ENCODE assay signal across 7 cellular contexts in the genomic region with DNA sequence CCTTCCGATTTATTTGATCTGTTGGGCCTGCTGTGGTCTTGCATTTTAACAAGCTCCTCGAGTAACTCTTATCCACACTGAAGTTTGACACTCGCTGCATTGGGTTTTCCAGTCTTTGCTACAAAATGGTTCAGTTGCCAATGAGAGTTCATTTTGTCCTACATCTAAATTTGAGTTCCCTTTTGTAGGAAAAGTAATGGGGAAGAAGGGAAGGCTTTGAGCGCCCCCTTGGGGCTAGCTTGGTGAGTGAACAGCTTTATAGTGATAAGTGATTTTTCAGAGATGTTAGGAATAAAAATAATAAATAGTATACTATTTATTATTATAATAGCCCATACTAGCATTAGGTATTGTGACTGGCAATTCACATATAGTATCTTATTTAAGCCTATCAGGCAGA.
DNase-seq lines count a peak whose midpoint lies in the region; ATAC-seq, FAIRE-seq and TF ChIP-seq lines count a peak whose summit lies in the region.

No MANE protein-coding gene starts in this region.

- ATAC-seq in HepG2 (no peak; the same call in 2 of the 3 replicates), GM21528 (IDR thresholded peaks at IDR 0.05; ENCODE audit: low FRiP score, unreplicated experiment) (no peak)

- CTCF ChIA-PET in HepG2 (lab: Yijun Ruan, JAX; ENCODE audit: low intra/inter-chr PET ratio, low total read pairs), result interaction anchor here (1.0 kb wide), 1 partner anchor 144 kb away, joined by 6 read pairs; no protein-coding TSS in a partner anchor

- H3K4me2 ChIP-seq in HepG2 (ENCODE audit: low read depth, low read length), result no peak overlapping the region

- no peak overlapping the region for H3K9ac ChIP-seq in HepG2 (ENCODE audit: insufficient read depth, low read depth, low read length)

- no peaks in the 10 kb centered on the region for H3K36me3 ChIP-seq in HepG2 (replicated peaks in 1 of 2; ENCODE audit: control insufficient read depth in 1 of 2, insufficient read depth in 2 of 2, low read length in 2 of 2)

- WGBS in HepG2 (ENCODE audit: low lambda C conversion rate), result 24% methylated on average over 4 of the region's 4 CpGs

- 0 out of 2 replicates have a peak, but pooled peaks have one; percentile 21 for TF ChIP-seq RAD21 in HepG2 (CRISPR knock-in tag; IDR thresholded peaks at IDR 0.05)

- BruUV-seq in HepG2 (replicated peaks; lab: Mats Ljungman, UMichigan), result no TSS peak

- no peaks in the 10 kb centered on the region for H3K9me3 ChIP-seq in HepG2 (ENCODE audit: low read length)

- no peaks in the 10 kb centered on the region for H4K20me1 ChIP-seq in HepG2 (ENCODE audit: insufficient read depth, low read length)

- no peaks in the 10 kb centered on the region for H3K79me2 ChIP-seq in HepG2 (ENCODE audit: insufficient read depth, low read length)

- 0 out of 5 replicates have a peak, but pooled peaks cover 0 to 2% of the 10 kb centered on the region in 2 experiments for H3K27me3 ChIP-seq in HepG2 (ENCODE audit: control insufficient read depth in 1 of 2, insufficient read depth in 2 of 2, low read length in 2 of 2)

- H3K27ac ChIP-seq in HepG2 (ENCODE audit: extremely low read length, insufficient read depth, low read length), result no peak overlapping the region

- intact Hi-C loops in HepG2 (cut with micrococcal nuclease; ENCODE audit: unreplicated experiment), result loop anchor here (2.0 to 10.0 kb wide), 4 partner anchors 77 to 664 kb away; no protein-coding TSS in a partner anchor

- DNase-seq in GM12865 (ENCODE audit: low read depth) (peak; percentile 43), NCI-H2081 (lab: John Stamatoyannopoulos, UW) (peak; percentile 33 to 65), HepG2 (ENCODE audit: low spot score) (peak; percentile 36)
- peak; percentile 32 for DNase-seq in activated CD4-positive, alpha-beta T cell treated with anti-CD3 and anti-CD28 coated beads for 1 hour
- DNase-seq in stimulated activated CD8-positive, alpha-beta memory T cell treated with anti-CD3 and anti-CD28 coated beads, Interleukin-12 subunit alpha, Interleukin-12 subunit beta, amount 100 ng/mL, for 1 hour (ENCODE audit: low read depth), result peak; percentile 27

- TF ChIP-seq CTCF in GM12865 (IDR thresholded peaks at IDR 0.05; ENCODE audit: insufficient read depth, low read depth, low read length, missing control alignments), result peak; percentile 50
- TF ChIP-seq CTCF in HepG2 (CRISPR knock-in tag; IDR thresholded peaks at IDR 0.05), result peak; percentile 52

- no peak overlapping the region for H3K4me3 ChIP-seq in GM12865 (ENCODE audit: low read depth, low read length)
- H3K4me3 ChIP-seq in HepG2 (replicated peaks in 1 of 3; ENCODE audit: insufficient read depth in 1 of 3, low read depth in 2 of 3, low read length in 3 of 3), result no peak overlapping the region

- no peak overlapping the region for H2AFZ ChIP-seq in HepG2 (ENCODE audit: low read length)

- H3K4me1 ChIP-seq in HepG2 (ENCODE audit: insufficient read depth, low read length), result no peaks in the 10 kb centered on the region

- FAIRE-seq in colon (lab: Jason Lieb, UNC) (peak; percentile 45), HepG2 (lab: Jason Lieb, UNC) (no peak)

- no peak for TF ChIP-seq POLR2A in HepG2 (IDR thresholded peaks at IDR 0.05; ENCODE audit: insufficient read depth in 1 of 2, low read depth in 2 of 2, low read length in 2 of 2)

- POLR2A ChIA-PET in HepG2 (lab: Yijun Ruan, JAX), result no interaction called here

- in situ Hi-C loops in HepG2 (cut with HindIII; ENCODE audit: extremely low pct_ligation_motif_present, low pct_unique_long_range_greater_than_20kb), result loop anchor here (25.0 kb wide), 1 partner anchor 659 kb away; no protein-coding TSS in a partner anchor

- TF ChIP-seq EP300 in HepG2 (IDR thresholded peaks at IDR 0.05; ENCODE audit: low read depth in 2 of 2, low read length in 2 of 2) (no peak), HepG2 (CRISPR knock-in tag; IDR thresholded peaks at IDR 0.05; ENCODE audit: borderline replicate concordance) (no peak)

TF ChIP-seq in HepG2, 621 proteins besides CTCF, POLR2A, EP300 and RAD21:
- TF ChIP-seq ZNF720 (CRISPR knock-in tag; IDR thresholded peaks at IDR 0.05), result no peak
- TF ChIP-seq ARID3A (IDR thresholded peaks at IDR 0.05; ENCODE audit: low read depth, low read length), result no peak
- TF ChIP-seq STAG1 (CRISPR knock-in tag; IDR thresholded peaks at IDR 0.05), result peak; percentile 67
- 0 out of 2 replicates have a peak, but pooled peaks have one; percentile 16 for TF ChIP-seq SMC3 (IDR thresholded peaks at IDR 0.05; ENCODE audit: low read length)
- TF ChIP-seq FOXM1 (CRISPR knock-in tag; IDR thresholded peaks at IDR 0.05), result no peak
